11 cellular contexts compared by ENCODE assay signal in the genomic region with DNA sequence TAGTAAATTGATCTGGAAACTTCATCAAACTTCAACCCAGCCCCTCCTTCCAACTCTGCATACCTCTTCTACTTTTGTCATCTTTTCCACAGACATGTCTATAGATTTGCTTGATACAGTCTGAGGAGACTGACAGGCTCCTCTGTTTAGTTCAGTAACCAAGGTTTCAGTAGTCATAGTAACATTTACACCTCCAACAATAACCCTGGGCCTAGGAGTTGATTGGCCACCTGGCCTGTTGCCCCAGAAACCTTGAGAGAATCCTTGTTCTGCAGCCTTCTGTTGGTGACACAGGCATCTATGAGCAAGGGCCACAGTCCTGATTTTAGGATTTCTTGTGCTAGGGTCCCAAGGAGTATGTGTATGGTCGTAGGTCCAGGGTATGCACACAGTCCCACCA. TPM values are rescaled to one million over a fixed set of nuclear protein-coding genes. Genes with fewer than 3 reads are reported as not detected.
DNase-seq lines count a peak whose midpoint lies in the region; ATAC-seq, FAIRE-seq and TF ChIP-seq lines count a peak whose summit lies in the region.
"Had no signal": no experiment of that assay in that cellular context is flagged by ENCODE, and none has a peak within 500 bp of the region (broad histone marks: within the 10 kb centered on the region; RNA-seq: fewer than 3 reads in every experiment).

A gene (minus strand): TSS at position 122 of the 400 bp plus-strand sequence. CDS start 26 bp downstream, at position 96.

- H3K27me3 Mint-ChIP-seq in CD8-positive, alpha-beta memory T cell: no peaks in the 10 kb centered on the region

- CTCF ChIA-PET in A549 (lab: Yijun Ruan, JAX): no interaction called here
- CTCF ChIA-PET in CD8-positive, alpha-beta memory T cell (lab: Charles Lee): no interaction called here

- no peaks in the 10 kb centered on the region for H3K27me3 ChIP-seq in CD8-positive, alpha-beta memory T cell (ENCODE audit: insufficient read depth, low read length, poor library complexity, severe bottlenecking)
- no peaks in the 10 kb centered on the region for H3K27me3 ChIP-seq in uterus
- H3K27me3 ChIP-seq: upper lobe of right lung had no signal

- peaks cover 0 to 49% (median 6%) of the 10 kb centered on the region in 3 donors for H3K36me3 Mint-ChIP-seq in CD8-positive, alpha-beta memory T cell

- ATAC-seq in A549 (peak; percentile 69 to 79), esophagus mucosa (peak; percentile 32), GM18519 (IDR thresholded peaks at IDR 0.05; ENCODE audit: low FRiP score, unreplicated experiment) (no peak), GM19467 (IDR thresholded peaks at IDR 0.05; ENCODE audit: unreplicated experiment) (no peak)
- ATAC-seq: upper lobe of right lung had no signal

- H3K27ac ChIP-seq in A549 (no peak within 1 kb of the TSS), uterus (no peak within 1 kb of the TSS)
- no peak within 1 kb of the TSS for H3K27ac ChIP-seq in CD8-positive, alpha-beta memory T cell (ENCODE audit: low read depth, low read length)
- H3K27ac ChIP-seq: upper lobe of right lung had no signal

- no peak within 1 kb of the TSS for H3K4me2 ChIP-seq in A549

- H3K36me3 ChIP-seq in CD8-positive, alpha-beta memory T cell (ENCODE audit: insufficient read depth, low read length): peaks cover 32% of the 10 kb centered on the region
- H3K36me3 ChIP-seq in uterus: no peaks in the 10 kb centered on the region

- no peaks in the 10 kb centered on the region for H3K9me3 Mint-ChIP-seq in CD8-positive, alpha-beta memory T cell

- in situ Hi-C loops in GM13977 (cut with MboI; ENCODE audit: low pct_unique_long_range_greater_than_20kb, low sequenced_read_pairs, unreplicated experiment): no loop called here

- TF ChIP-seq RAD21 in A549 (conservative IDR thresholded peaks at IDR 0.05 in 1 of 2, IDR thresholded peaks at IDR 0.05 in 1 of 2): no peak

- 82% methylated on average over 1 of the region's 1 CpG for WGBS in A549 (ENCODE audit: missing lambda C conversion rate)

- no peaks in the 10 kb centered on the region for H3K4me1 ChIP-seq in A549
- no peaks in the 10 kb centered on the region for H3K4me1 ChIP-seq in CD8-positive, alpha-beta memory T cell (ENCODE audit: insufficient read depth, low read length)
- H3K4me1 ChIP-seq in uterus: no peaks in the 10 kb centered on the region
- H3K4me1 ChIP-seq: upper lobe of right lung had no signal

- H3K4me1 Mint-ChIP-seq in CD8-positive, alpha-beta memory T cell: peaks cover 0 to 6% (median 4%) of the 10 kb centered on the region in 3 donors

- peak in 1 of 2 experiments; percentile 39 for DNase-seq in A549 (ENCODE audit: low read depth in 1 of 2, low spot score in 1 of 2)
- peak in 1 of 5 donors; percentile 11 for DNase-seq in CD8-positive, alpha-beta memory T cell
- DNase-seq in RPMI7951 (ENCODE audit: low read depth): peak; percentile 20
- DNase-seq in uterus: no peak
- DNase-seq in GM13977 (ENCODE audit: low spot score): no peak
- DNase-seq: upper lobe of right lung had no signal

- peak within 1 kb of the TSS; percentile 24 to 84 (median 66) for H3K27ac Mint-ChIP-seq in CD8-positive, alpha-beta memory T cell

- TF ChIP-seq CTCF in A549 (IDR thresholded peaks at IDR 0.05) (no peak), uterus (IDR thresholded peaks at IDR 0.05) (no peak), GM13977 (IDR thresholded peaks at IDR 0.05; ENCODE audit: extremely low read depth, insufficient read depth, missing control alignments) (no peak)

- POLR2A ChIA-PET in A549 (lab: Yijun Ruan, JAX): no interaction called here
- POLR2A ChIA-PET in CD8-positive, alpha-beta memory T cell (lab: Charles Lee): no interaction called here

- H3K4me3 ChIP-seq in A549: no peak within 1 kb of the TSS
- H3K4me3 ChIP-seq in CD8-positive, alpha-beta memory T cell (ENCODE audit: low read length): no peak within 1 kb of the TSS
- no peak within 1 kb of the TSS for H3K4me3 ChIP-seq in uterus
- H3K4me3 ChIP-seq: upper lobe of right lung had no signal

- TF ChIP-seq POLR2A in A549 (IDR thresholded peaks at IDR 0.05; ENCODE audit: low read length): no peak
- no peak for TF ChIP-seq POLR2A in uterus (IDR thresholded peaks at IDR 0.05)

- H3K9me3 ChIP-seq in A549 (no peaks in the 10 kb centered on the region), uterus (no peaks in the 10 kb centered on the region)
- H3K9me3 ChIP-seq in CD8-positive, alpha-beta memory T cell (ENCODE audit: low read length): no peaks in the 10 kb centered on the region
- H3K9me3 ChIP-seq: upper lobe of right lung had no signal

- intact Hi-C loops in uterus (cut with DNase I; ENCODE audit: low total_unique reads): no loop called here

- FAIRE-seq in A549 (lab: Jason Lieb, UNC): no peak
- FAIRE-seq: endometrium, keratinocyte had no signal

- H3K4me3 Mint-ChIP-seq in CD8-positive, alpha-beta memory T cell: no peak within 1 kb of the TSS

- no peak for TF ChIP-seq EP300 in A549 (IDR thresholded peaks at IDR 0.05)

TF ChIP-seq in A549, 52 proteins besides CTCF, POLR2A, EP300 and RAD21:
- TF ChIP-seq KDM1A (IDR thresholded peaks at IDR 0.05; ENCODE audit: low read depth): no peak
- TF ChIP-seq HDAC2 (IDR thresholded peaks at IDR 0.05): no peak
- TF ChIP-seq SREBF2 (IDR thresholded peaks at IDR 0.05): no peak
- TF ChIP-seq, protein P1, sequence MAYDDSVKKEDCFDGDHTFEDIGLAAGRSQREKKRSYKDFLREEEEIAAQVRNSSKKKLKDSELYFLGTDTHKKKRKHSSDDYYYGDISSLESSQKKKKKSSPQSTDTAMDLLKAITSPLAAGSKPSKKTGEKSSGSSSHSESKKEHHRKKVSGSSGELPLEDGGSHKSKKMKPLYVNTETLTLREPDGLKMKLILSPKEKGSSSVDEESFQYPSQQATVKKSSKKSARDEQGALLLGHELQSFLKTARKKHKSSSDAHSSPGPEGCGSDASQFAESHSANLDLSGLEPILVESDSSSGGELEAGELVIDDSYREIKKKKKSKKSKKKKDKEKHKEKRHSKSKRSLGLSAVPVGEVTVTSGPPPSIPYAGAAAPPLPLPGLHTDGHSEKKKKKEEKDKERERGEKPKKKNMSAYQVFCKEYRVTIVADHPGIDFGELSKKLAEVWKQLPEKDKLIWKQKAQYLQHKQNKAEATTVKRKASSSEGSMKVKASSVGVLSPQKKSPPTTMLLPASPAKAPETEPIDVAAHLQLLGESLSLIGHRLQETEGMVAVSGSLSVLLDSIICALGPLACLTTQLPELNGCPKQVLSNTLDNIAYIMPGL (CRISPR knock-in tag; IDR thresholded peaks at IDR 0.05; ENCODE audit: borderline replicate concordance): no peak
- no peak for TF ChIP-seq ZFP36 (IDR thresholded peaks at IDR 0.05; ENCODE audit: borderline replicate concordance, partially characterized antibody)
- TF ChIP-seq, protein P2, sequence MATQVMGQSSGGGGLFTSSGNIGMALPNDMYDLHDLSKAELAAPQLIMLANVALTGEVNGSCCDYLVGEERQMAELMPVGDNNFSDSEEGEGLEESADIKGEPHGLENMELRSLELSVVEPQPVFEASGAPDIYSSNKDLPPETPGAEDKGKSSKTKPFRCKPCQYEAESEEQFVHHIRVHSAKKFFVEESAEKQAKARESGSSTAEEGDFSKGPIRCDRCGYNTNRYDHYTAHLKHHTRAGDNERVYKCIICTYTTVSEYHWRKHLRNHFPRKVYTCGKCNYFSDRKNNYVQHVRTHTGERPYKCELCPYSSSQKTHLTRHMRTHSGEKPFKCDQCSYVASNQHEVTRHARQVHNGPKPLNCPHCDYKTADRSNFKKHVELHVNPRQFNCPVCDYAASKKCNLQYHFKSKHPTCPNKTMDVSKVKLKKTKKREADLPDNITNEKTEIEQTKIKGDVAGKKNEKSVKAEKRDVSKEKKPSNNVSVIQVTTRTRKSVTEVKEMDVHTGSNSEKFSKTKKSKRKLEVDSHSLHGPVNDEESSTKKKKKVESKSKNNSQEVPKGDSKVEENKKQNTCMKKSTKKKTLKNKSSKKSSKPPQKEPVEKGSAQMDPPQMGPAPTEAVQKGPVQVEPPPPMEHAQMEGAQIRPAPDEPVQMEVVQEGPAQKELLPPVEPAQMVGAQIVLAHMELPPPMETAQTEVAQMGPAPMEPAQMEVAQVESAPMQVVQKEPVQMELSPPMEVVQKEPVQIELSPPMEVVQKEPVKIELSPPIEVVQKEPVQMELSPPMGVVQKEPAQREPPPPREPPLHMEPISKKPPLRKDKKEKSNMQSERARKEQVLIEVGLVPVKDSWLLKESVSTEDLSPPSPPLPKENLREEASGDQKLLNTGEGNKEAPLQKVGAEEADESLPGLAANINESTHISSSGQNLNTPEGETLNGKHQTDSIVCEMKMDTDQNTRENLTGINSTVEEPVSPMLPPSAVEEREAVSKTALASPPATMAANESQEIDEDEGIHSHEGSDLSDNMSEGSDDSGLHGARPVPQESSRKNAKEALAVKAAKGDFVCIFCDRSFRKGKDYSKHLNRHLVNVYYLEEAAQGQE (IDR thresholded peaks at IDR 0.05): no peak
- no peak for TF ChIP-seq CHD2 (IDR thresholded peaks at IDR 0.05; ENCODE audit: low read length, partially characterized antibody)
- TF ChIP-seq JUNB (IDR thresholded peaks at IDR 0.05): no peak
- no peak for TF ChIP-seq CHD4 (IDR thresholded peaks at IDR 0.05; ENCODE audit: borderline replicate concordance)
- TF ChIP-seq, protein P3, sequence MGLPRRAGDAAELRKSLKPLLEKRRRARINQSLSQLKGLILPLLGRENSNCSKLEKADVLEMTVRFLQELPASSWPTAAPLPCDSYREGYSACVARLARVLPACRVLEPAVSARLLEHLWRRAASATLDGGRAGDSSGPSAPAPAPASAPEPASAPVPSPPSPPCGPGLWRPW (IDR thresholded peaks at IDR 0.05): no peak

RNA-seq across cellular contexts. Expression of the gene that starts here (rescaled TPM):
- polyA plus RNA-seq in A549 (2011; rRNA removed) (not detected in 2 replicates), A549 (2017; fragmentation: RNase III; extraction: RNeasy Plus Mini Kit Qiagen cat#74134 plus additional on column Dnase treatment) (0.37 TPM in 1 of 3 replicates, not detected in the others)
- polyA plus RNA-seq in A549 (2012; cell fraction: cytosol; rRNA removed): not detected in 2 replicates
- not detected in 2 replicates for polyA plus RNA-seq in A549 (2012; cell fraction: nucleus; rRNA removed)
- not detected in 2 replicates for polyA minus RNA-seq in A549 (2011; rRNA and poly(A)+ RNA removed)
- total RNA-seq in CD8-positive, alpha-beta memory T cell: not detected
- not detected for polyA plus RNA-seq in CD8-positive, alpha-beta memory T cell
- not detected in 2 replicates for total RNA-seq in RPMI7951 (2014; rRNA removed; shearing (Covaris generic))
- total RNA-seq in esophagus mucosa (not detected), uterus (not detected)
- total RNA-seq: upper lobe of right lung had no signal
- polyA plus RNA-seq: keratinocyte had no signal

Comparison
In these comparisons a context has a peak if more than half of its experiments do, and no peak if none do; other contexts are left out.
1. Peak in ATAC-seq in A549; RNA of the gene not detected or under 1 TPM.
2. Peak in DNase-seq in RPMI7951; RNA of the gene not detected or under 1 TPM.
3. Peak in ATAC-seq in esophagus mucosa; RNA of the gene not detected or under 1 TPM.